ENCODE assay signal across 16 cellular contexts in the genomic region with DNA sequence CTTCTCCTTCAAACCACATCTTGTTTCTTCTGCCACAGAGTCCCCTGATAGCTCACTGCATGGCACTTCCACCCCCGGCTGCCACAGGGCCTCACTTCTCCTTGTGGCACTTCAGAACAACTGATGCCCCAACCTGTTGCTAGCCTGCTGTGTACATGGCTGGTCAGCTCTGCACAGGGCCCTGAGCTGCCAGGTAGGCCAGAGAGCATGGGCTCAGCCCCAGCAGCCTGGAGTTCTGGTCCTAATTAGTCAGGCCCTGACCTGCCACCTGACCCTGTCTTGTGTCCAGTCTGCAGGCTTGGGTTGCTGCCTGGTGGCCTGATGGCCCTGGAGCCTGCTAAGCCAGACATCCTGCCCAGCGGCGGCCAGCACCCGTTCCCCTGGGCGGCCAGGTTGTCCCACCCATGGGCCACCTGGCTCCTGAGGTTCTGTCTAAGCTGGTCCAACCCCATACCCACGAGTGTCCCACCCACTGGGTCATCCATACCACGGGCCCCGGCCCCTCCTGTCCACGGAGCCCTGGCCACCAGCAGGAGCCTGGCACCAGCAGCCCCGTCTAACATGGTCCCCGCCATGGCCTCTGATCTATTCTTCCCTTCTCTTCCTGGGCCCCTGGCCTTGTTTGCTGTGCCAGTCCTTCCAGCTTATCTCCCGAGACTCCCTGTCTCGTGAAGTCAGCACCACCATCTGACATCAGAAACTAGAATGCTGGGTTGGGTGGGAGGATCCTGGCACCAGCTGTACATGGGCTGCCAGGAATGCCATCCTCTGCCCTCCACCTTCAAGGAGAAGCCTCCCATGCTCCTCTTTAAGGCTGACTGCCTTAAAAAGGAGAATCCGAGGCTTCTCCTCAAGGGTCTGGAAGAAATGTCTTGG. TPM values are rescaled to one million over a fixed set of nuclear protein-coding genes. Genes with fewer than 3 reads are reported as not detected.
DNase-seq lines count a peak whose midpoint lies in the region; ATAC-seq and TF ChIP-seq lines count a peak whose summit lies in the region.
"Had no signal": no experiment of that assay in that cellular context is flagged by ENCODE, and none has a peak within 500 bp of the region (broad histone marks: within the 10 kb centered on the region; RNA-seq: fewer than 3 reads in every experiment).

No MANE protein-coding gene starts in this region.

- H4K20me1 ChIP-seq in osteoblast (ENCODE audit: insufficient read depth, low read length): peaks cover 6% of the 10 kb centered on the region

- intact Hi-C loops in left cardiac atrium (cut with DNase I): no loop called here

- H3K4me3 ChIP-seq in osteoblast (ENCODE audit: insufficient read depth, low read length): no peak overlapping the region
- H3K4me3 ChIP-seq: GM23338 had no signal

- H3K4me3 Mint-ChIP-seq in T-helper 1 cell treated with Interleukin-12 subunit alpha and Interleukin-12 subunit beta and Interleukin-4 antibody, amounts not matched to agents 30 μg/mL and 1 μg/mL, for 36 hours: peak overlapping the region; percentile 37
- H3K4me3 Mint-ChIP-seq in HFFc6: no peak overlapping the region
- no peak overlapping the region for H3K4me3 Mint-ChIP-seq in osteocyte (ENCODE audit: unreplicated experiment)
- H3K4me3 Mint-ChIP-seq in activated CD8-positive, alpha-beta T cell treated with anti-CD3 and anti-CD28 coated beads, Interleukin-2, amount 10 ng/mL, durations not matched to agents 7 days and 5 days: no peak overlapping the region
- H3K4me3 Mint-ChIP-seq: activated B cell treated with CpG ODN at 0.5 μM for 24 hours, GM23338 had no signal

- H3K79me2 ChIP-seq in osteoblast (ENCODE audit: insufficient read depth, low read length): peaks cover 31% of the 10 kb centered on the region

- no peaks in the 10 kb centered on the region for H3K36me3 ChIP-seq in osteoblast (ENCODE audit: insufficient read depth, low read length)

- peaks cover 18% of the 10 kb centered on the region for H3K4me1 Mint-ChIP-seq in T-helper 1 cell treated with Interleukin-12 subunit alpha and Interleukin-12 subunit beta and Interleukin-4 antibody, amounts not matched to agents 30 μg/mL and 1 μg/mL, for 36 hours (ENCODE audit: low read depth)
- H3K4me1 Mint-ChIP-seq in HFFc6 (ENCODE audit: low read depth): peaks cover 27% of the 10 kb centered on the region
- peaks cover 21% of the 10 kb centered on the region for H3K4me1 Mint-ChIP-seq in osteocyte (ENCODE audit: unreplicated experiment)
- peaks cover 21% of the 10 kb centered on the region for H3K4me1 Mint-ChIP-seq in activated CD8-positive, alpha-beta T cell treated with anti-CD3 and anti-CD28 coated beads, Interleukin-2, amount 10 ng/mL, durations not matched to agents 7 days and 5 days (ENCODE audit: low read depth)

- no peak overlapping the region for H3K27ac Mint-ChIP-seq in T-helper 1 cell treated with Interleukin-12 subunit alpha and Interleukin-12 subunit beta and Interleukin-4 antibody, amounts not matched to agents 30 μg/mL and 1 μg/mL, for 36 hours
- peak overlapping the region; percentile 12; the same call in 1 of the 2 replicates for H3K27ac Mint-ChIP-seq in HFFc6
- H3K27ac Mint-ChIP-seq in osteocyte (ENCODE audit: unreplicated experiment): no peak overlapping the region
- H3K27ac Mint-ChIP-seq in activated CD8-positive, alpha-beta T cell treated with anti-CD3 and anti-CD28 coated beads, Interleukin-2, amount 10 ng/mL, durations not matched to agents 7 days and 5 days: no peak overlapping the region
- H3K27ac Mint-ChIP-seq: activated B cell treated with CpG ODN at 0.5 μM for 24 hours, GM23338 had no signal

- DNase-seq in T-helper 1 cell (no peak), HFFc6 (no peak), left cardiac atrium (peak; percentile 58), osteoblast (ENCODE audit: insufficient read length, low spot score, missing footprints) (peak; percentile 49), osteocyte (ENCODE audit: extremely low spot score, unreplicated experiment) (no peak), NCI-H1048 (lab: John Stamatoyannopoulos, UW) (no peak)
- no peak for DNase-seq in activated CD8-positive, alpha-beta T cell treated with anti-CD3 and anti-CD28 coated beads, Interleukin-2, amount 10 ng/mL, durations not matched to agents 7 days and 5 days
- DNase-seq: activated B cell treated with CpG ODN at 0.5 μM for 24 hours, anterior cingulate cortex, MM.1S, NCI-H69, SW 1271 had no signal

- no peak overlapping the region for H3K27ac ChIP-seq in osteoblast (ENCODE audit: low read depth, low read length)
- H3K27ac ChIP-seq: 22Rv1 had no signal

- H3K36me3 Mint-ChIP-seq in T-helper 1 cell treated with Interleukin-12 subunit alpha and Interleukin-12 subunit beta and Interleukin-4 antibody, amounts not matched to agents 30 μg/mL and 1 μg/mL, for 36 hours (ENCODE audit: low read depth): peaks cover 11% of the 10 kb centered on the region
- H3K36me3 Mint-ChIP-seq in HFFc6 (ENCODE audit: low read depth) (no peaks in the 10 kb centered on the region), osteocyte (ENCODE audit: unreplicated experiment) (no peaks in the 10 kb centered on the region)
- H3K36me3 Mint-ChIP-seq in activated CD8-positive, alpha-beta T cell treated with anti-CD3 and anti-CD28 coated beads, Interleukin-2, amount 10 ng/mL, durations not matched to agents 7 days and 5 days (ENCODE audit: low read depth): peaks cover 13% of the 10 kb centered on the region

- no peaks in the 10 kb centered on the region for H3K27me3 Mint-ChIP-seq in T-helper 1 cell treated with Interleukin-12 subunit alpha and Interleukin-12 subunit beta and Interleukin-4 antibody, amounts not matched to agents 30 μg/mL and 1 μg/mL, for 36 hours (ENCODE audit: low read depth)
- H3K27me3 Mint-ChIP-seq in HFFc6 (ENCODE audit: insufficient read depth) (peaks cover 3% of the 10 kb centered on the region; the same call in 1 of the 2 replicates), osteocyte (ENCODE audit: unreplicated experiment) (no peaks in the 10 kb centered on the region)
- H3K27me3 Mint-ChIP-seq in activated CD8-positive, alpha-beta T cell treated with anti-CD3 and anti-CD28 coated beads, Interleukin-2, amount 10 ng/mL, durations not matched to agents 7 days and 5 days (ENCODE audit: low read depth): peaks cover 2% of the 10 kb centered on the region
- H3K27me3 Mint-ChIP-seq: activated B cell treated with CpG ODN at 0.5 μM for 24 hours had no signal

- peaks cover 18% of the 10 kb centered on the region for H3K4me1 ChIP-seq in osteoblast (ENCODE audit: insufficient read depth, low read length)

- no peak overlapping the region for H2AFZ ChIP-seq in osteoblast (ENCODE audit: low read length)
- H2AFZ ChIP-seq: GM23338 had no signal

- POLR2A ChIA-PET in activated CD8-positive, alpha-beta T cell treated with anti-CD3 and anti-CD28 coated beads, Interleukin-2, amount 10 ng/mL, durations not matched to agents 7 days and 5 days (lab: Charles Lee): interaction anchor here (1.7 kb wide), 1 partner anchor 21 kb away, joined by 5 read pairs; the partner anchor contains the start of gene TBC1D22A

- CTCF ChIA-PET in activated CD8-positive, alpha-beta T cell treated with anti-CD3 and anti-CD28 coated beads, Interleukin-2, amount 10 ng/mL, durations not matched to agents 7 days and 5 days (lab: Charles Lee): interaction anchor here (1.3 to 1.4 kb wide), 2 partner anchors 18 to 62 kb away, joined by 4 to 8 read pairs; no protein-coding TSS in a partner anchor

- no peak overlapping the region for H3K4me2 ChIP-seq in osteoblast (ENCODE audit: insufficient read depth, low read length)
- H3K4me2 ChIP-seq: GM23338 had no signal

- TF ChIP-seq CTCF in HFFc6 (IDR thresholded peaks at IDR 0.05) (no peak), osteoblast (IDR thresholded peaks at IDR 0.05; ENCODE audit: extremely low read depth, low read depth, low read length) (no peak), osteocyte (IDR thresholded peaks at IDR 0.05) (no peak)

- H3K9me3 ChIP-seq in osteoblast (ENCODE audit: low read depth, low read length): no peaks in the 10 kb centered on the region

- ATAC-seq in left cardiac atrium: peak; percentile 14 to 16
- ATAC-seq in activated CD8-positive, alpha-beta T cell treated with anti-CD3 and anti-CD28 coated beads, Interleukin-2, amount 10 ng/mL, durations not matched to agents 7 days and 5 days: no peak
- ATAC-seq: esophagus mucosa, GM23338 had no signal

- H3K27me3 ChIP-seq in osteoblast (ENCODE audit: insufficient read depth, low read length): no peaks in the 10 kb centered on the region

- peaks cover 5% of the 10 kb centered on the region for H3K9me3 Mint-ChIP-seq in T-helper 1 cell treated with Interleukin-12 subunit alpha and Interleukin-12 subunit beta and Interleukin-4 antibody, amounts not matched to agents 30 μg/mL and 1 μg/mL, for 36 hours
- H3K9me3 Mint-ChIP-seq in HFFc6 (no peaks in the 10 kb centered on the region), osteocyte (ENCODE audit: unreplicated experiment) (no peaks in the 10 kb centered on the region)
- H3K9me3 Mint-ChIP-seq in activated CD8-positive, alpha-beta T cell treated with anti-CD3 and anti-CD28 coated beads, Interleukin-2, amount 10 ng/mL, durations not matched to agents 7 days and 5 days (ENCODE audit: insufficient read depth): peaks cover 6% of the 10 kb centered on the region
- H3K9me3 Mint-ChIP-seq: activated B cell treated with CpG ODN at 0.5 μM for 24 hours, GM23338 had no signal

RNA-seq across cellular contexts. Expression of gene CERK, which starts 3.1 kb away (rescaled TPM):
- 10 to 100 TPM; 49.1 to 54.8 (median 52.0) TPM for total RNA-seq in HFFc6 (2021; fragmentation: NEBNext Ultra II Directional; extraction: Animal tissue kit (Norgen Biotek cat#: 25700))
- total RNA-seq in left cardiac atrium (10 to 100 TPM; 47.5 to 70.0 TPM), osteoblast (27.7 and 28.2 TPM in 2 replicates), osteocyte (38.4 and 41.6 TPM in 2 replicates)
- total RNA-seq in activated CD8-positive, alpha-beta T cell treated with anti-CD3 and anti-CD28 coated beads, Interleukin-2, amount 10 ng/mL, durations not matched to agents 7 days and 5 days: 10 to 100 TPM; 61.1 to 65.6 TPM

RNA-seq across cellular contexts. Expression of gene TBC1D22A, which starts 21.3 kb away (rescaled TPM):
- total RNA-seq in HFFc6 (2021; fragmentation: NEBNext Ultra II Directional; extraction: Animal tissue kit (Norgen Biotek cat#: 25700)): 10 to 100 TPM; 20.4 to 24.1 (median 22.2) TPM
- total RNA-seq in left cardiac atrium (10 to 100 TPM; 15.8 to 17.4 TPM), osteoblast (17.7 and 18.9 TPM in 2 replicates), osteocyte (28.9 and 29.1 TPM in 2 replicates)
- 10 to 100 TPM; 34.1 to 38.7 TPM for total RNA-seq in activated CD8-positive, alpha-beta T cell treated with anti-CD3 and anti-CD28 coated beads, Interleukin-2, amount 10 ng/mL, durations not matched to agents 7 days and 5 days

Comparison
In these comparisons a context has a peak if more than half of its experiments do, and no peak if none do; other contexts are left out.
1. DNase-seq: peak in left cardiac atrium (single experiment) and osteoblast (single experiment); none in T-helper 1 cell (0 of 5), HFFc6 (single experiment), osteocyte (single experiment), activated CD8-positive, alpha-beta T cell treated with anti-CD3 and anti-CD28 coated beads, Interleukin-2, amount 10 ng/mL, durations not matched to agents 7 days and 5 days (single experiment) and NCI-H1048 (single experiment).